In the genomic region with DNA sequence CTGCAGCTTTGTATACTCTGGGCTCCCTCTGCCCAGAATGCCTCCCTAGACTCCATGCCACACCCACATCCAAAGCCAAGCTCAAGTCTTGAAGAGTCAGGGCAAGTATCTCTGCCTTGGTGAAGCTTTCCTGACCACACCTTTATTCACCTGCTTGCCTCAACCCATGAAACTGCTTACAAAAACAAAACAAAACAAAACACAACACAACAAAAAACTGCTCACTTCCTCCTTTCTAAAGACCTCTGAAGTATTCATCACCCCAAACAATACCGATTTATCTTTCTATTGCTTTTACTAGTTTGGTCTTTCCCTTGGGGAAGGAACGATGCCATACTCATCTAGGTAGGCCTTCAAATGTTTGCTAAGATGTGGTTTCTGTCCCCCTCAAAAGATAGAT, we compare ENCODE assay signal across 20 cellular contexts. TPM values are rescaled to one million over a fixed set of nuclear protein-coding genes. Genes with fewer than 3 reads are reported as not detected.
DNase-seq lines count a peak whose midpoint lies in the region; ATAC-seq, FAIRE-seq and TF ChIP-seq lines count a peak whose summit lies in the region.
"Had no signal": no experiment of that assay in that cellular context is flagged by ENCODE, and none has a peak within 500 bp of the region (broad histone marks: within the 10 kb centered on the region; RNA-seq: fewer than 3 reads in every experiment).

No MANE protein-coding gene starts in this region.

- H3K9me3 Mint-ChIP-seq in CD4-positive, CD25-positive, alpha-beta regulatory T cell = no peaks in the 10 kb centered on the region
- H3K9me3 Mint-ChIP-seq in chondrocyte (ENCODE audit: low read depth) = no peaks in the 10 kb centered on the region
- H3K9me3 Mint-ChIP-seq in activated CD8-positive, alpha-beta memory T cell treated with anti-CD3 and anti-CD28 coated beads, Interleukin-2, amount 10 ng/mL, durations not matched to agents 7 days and 5 days (ENCODE audit: low read depth) = no peaks in the 10 kb centered on the region
- H3K9me3 Mint-ChIP-seq: CD8-positive, alpha-beta T cell; IgD-negative memory B cell had no signal

- no peak overlapping the region for H3K27ac ChIP-seq in CD4-positive, CD25-positive, alpha-beta regulatory T cell (ENCODE audit: insufficient read depth, low read length, poor library complexity, severe bottlenecking)
- H3K27ac ChIP-seq: HL-60 had no signal

- H3K27me3 ChIP-seq in CD4-positive, CD25-positive, alpha-beta regulatory T cell (ENCODE audit: control insufficient read depth, insufficient read depth, low read length) = no peaks in the 10 kb centered on the region

- ATAC-seq in CD4-positive, CD25-positive, alpha-beta regulatory T cell (ENCODE audit: low read depth in 2 of 2) = no peak
- ATAC-seq in HG03103 (IDR thresholded peaks at IDR 0.05; ENCODE audit: low read depth, unreplicated experiment) = peak; percentile 48
- no peak for ATAC-seq in activated CD8-positive, alpha-beta memory T cell treated with anti-CD3 and anti-CD28 coated beads, Interleukin-2, amount 10 ng/mL, durations not matched to agents 7 days and 5 days
- ATAC-seq: CD8-positive, alpha-beta T cell; Panc1 had no signal

- peak overlapping the region in 2 of 3 donors; percentile 31 to 60 for H3K27ac Mint-ChIP-seq in CD4-positive, CD25-positive, alpha-beta regulatory T cell
- H3K27ac Mint-ChIP-seq in chondrocyte (ENCODE audit: unreplicated experiment) = peak overlapping the region; percentile 39
- H3K27ac Mint-ChIP-seq in activated CD8-positive, alpha-beta memory T cell treated with anti-CD3 and anti-CD28 coated beads, Interleukin-2, amount 10 ng/mL, durations not matched to agents 7 days and 5 days = no peak overlapping the region

- peak; percentile 47 for FAIRE-seq in GM18507 (lab: Jason Lieb, UNC)
- FAIRE-seq: GM19239, HTR-8/SVneo had no signal

- no peak for DNase-seq in CD4-positive, CD25-positive, alpha-beta regulatory T cell
- DNase-seq in GM18507 (ENCODE audit: extremely low spot score, insufficient read length, low read depth) = no peak
- DNase-seq in chondrocyte (ENCODE audit: low spot score) = no peak
- no peak for DNase-seq in SHP77 treated with DMSO at 0.1 percent for 48 hours (lab: John Stamatoyannopoulos, UW)
- no peak for DNase-seq in NCI-H748 treated with DMSO at 0.1 percent for 48 hours (lab: John Stamatoyannopoulos, UW)
- no peak for DNase-seq in HEK293T (ENCODE audit: extremely low spot score)
- no peak for DNase-seq in activated CD8-positive, alpha-beta memory T cell treated with anti-CD3 and anti-CD28 coated beads, Interleukin-2, amount 10 ng/mL, durations not matched to agents 7 days and 5 days
- DNase-seq: CD8-positive, alpha-beta T cell; NCI-H1105; NCI-H1694 treated with DMSO at 0.1 percent for 48 hours; NCI-H2107; NCI-H2227 treated with DMSO at 0.1 percent for 48 hours; NCI-H524 had no signal

- H3K36me3 ChIP-seq in CD4-positive, CD25-positive, alpha-beta regulatory T cell (ENCODE audit: control insufficient read depth, insufficient read depth, low read length) = peaks cover 41% of the 10 kb centered on the region

- H3K27me3 Mint-ChIP-seq in CD4-positive, CD25-positive, alpha-beta regulatory T cell = no peaks in the 10 kb centered on the region
- H3K27me3 Mint-ChIP-seq in chondrocyte (ENCODE audit: low read depth) = no peaks in the 10 kb centered on the region
- H3K27me3 Mint-ChIP-seq in activated CD8-positive, alpha-beta memory T cell treated with anti-CD3 and anti-CD28 coated beads, Interleukin-2, amount 10 ng/mL, durations not matched to agents 7 days and 5 days = no peaks in the 10 kb centered on the region
- H3K27me3 Mint-ChIP-seq: IgD-negative memory B cell had no signal

- H3K4me1 ChIP-seq in CD4-positive, CD25-positive, alpha-beta regulatory T cell (ENCODE audit: control insufficient read depth, insufficient read depth, low read length, poor library complexity, severe bottlenecking) = no peaks in the 10 kb centered on the region

- H3K4me1 Mint-ChIP-seq in CD4-positive, CD25-positive, alpha-beta regulatory T cell = peaks cover 3 to 10% (median 6%) of the 10 kb centered on the region in 4 donors
- peaks cover 11% of the 10 kb centered on the region for H3K4me1 Mint-ChIP-seq in chondrocyte (ENCODE audit: low read depth)
- peaks cover 4% of the 10 kb centered on the region for H3K4me1 Mint-ChIP-seq in activated CD8-positive, alpha-beta memory T cell treated with anti-CD3 and anti-CD28 coated beads, Interleukin-2, amount 10 ng/mL, durations not matched to agents 7 days and 5 days

- POLR2A ChIA-PET in HEK293T (lab: Yijun Ruan, JAX) = no interaction called here

- no peak for TF ChIP-seq CTCF in chondrocyte (IDR thresholded peaks at IDR 0.05)

- no peak overlapping the region for H3K4me3 ChIP-seq in CD4-positive, CD25-positive, alpha-beta regulatory T cell (ENCODE audit: low read depth, low read length)
- H3K4me3 ChIP-seq: HAP-1 had no signal

- H3K36me3 Mint-ChIP-seq in CD4-positive, CD25-positive, alpha-beta regulatory T cell = peaks cover 34% of the 10 kb centered on the region
- H3K36me3 Mint-ChIP-seq in chondrocyte (ENCODE audit: low read depth) = peaks cover 15% of the 10 kb centered on the region
- H3K36me3 Mint-ChIP-seq in activated CD8-positive, alpha-beta memory T cell treated with anti-CD3 and anti-CD28 coated beads, Interleukin-2, amount 10 ng/mL, durations not matched to agents 7 days and 5 days = peaks cover 29% of the 10 kb centered on the region

- no peak overlapping the region for H3K4me3 Mint-ChIP-seq in CD4-positive, CD25-positive, alpha-beta regulatory T cell
- no peak overlapping the region for H3K4me3 Mint-ChIP-seq in chondrocyte (ENCODE audit: unreplicated experiment)
- H3K4me3 Mint-ChIP-seq in activated CD8-positive, alpha-beta memory T cell treated with anti-CD3 and anti-CD28 coated beads, Interleukin-2, amount 10 ng/mL, durations not matched to agents 7 days and 5 days = no peak overlapping the region
- H3K4me3 Mint-ChIP-seq: CD8-positive, alpha-beta T cell had no signal

- no peaks in the 10 kb centered on the region for H3K9me3 ChIP-seq in CD4-positive, CD25-positive, alpha-beta regulatory T cell (ENCODE audit: control insufficient read depth in 2 of 2, low read length in 2 of 2)
- H3K9me3 ChIP-seq: HAP-1 had no signal

- CTCF ChIA-PET in HEK293T (lab: Yijun Ruan, JAX) = no interaction called here
- CTCF ChIA-PET in activated CD8-positive, alpha-beta memory T cell treated with anti-CD3 and anti-CD28 coated beads, Interleukin-2, amount 10 ng/mL, durations not matched to agents 7 days and 5 days (lab: Charles Lee) = no interaction called here

TF ChIP-seq in HEK293T, 16 proteins besides CTCF, POLR2A, EP300 and RAD21:
- TF ChIP-seq FOXA1 (IDR thresholded peaks at IDR 0.05) (no peak), ARNT (IDR thresholded peaks at IDR 0.05) (no peak), ELF4 (IDR thresholded peaks at IDR 0.05) (no peak)

RNA-seq across cellular contexts. Expression of gene TMEM165, which starts 45.0 kb away (rescaled TPM):
- total RNA-seq in CD4-positive, CD25-positive, alpha-beta regulatory T cell = 44.0 TPM
- 10 to 100 TPM; 34.5 to 50.1 (median 44.7) TPM for polyA plus RNA-seq in CD4-positive, CD25-positive, alpha-beta regulatory T cell
- 110 to 129 TPM (median 111 TPM) in 3 replicates for total RNA-seq in chondrocyte
- 10 to 100 TPM; 77.2 to 82.2 TPM for total RNA-seq in activated CD8-positive, alpha-beta memory T cell treated with anti-CD3 and anti-CD28 coated beads, Interleukin-2, amount 10 ng/mL, durations not matched to agents 7 days and 5 days
